ENCODE assay signal across 7 cellular contexts in genomic region chr17:70394833-70395232, GRCh38.
"Had no signal": no experiment of that assay in that cellular context is flagged by ENCODE, and none has a peak within 500 bp of the region (broad histone marks: within the 10 kb centered on the region; RNA-seq: fewer than 3 reads in every experiment).

No MANE protein-coding gene starts in this region.

- H3K27ac ChIP-seq: HL-60 had no signal

- H3K4me3 Mint-ChIP-seq: GM23338, H9, IgD-negative memory B cell had no signal

- H3K4me1 Mint-ChIP-seq: GM23338, H9, IgD-negative memory B cell had no signal

- ATAC-seq: GM23338, HepG2 had no signal

- H3K4me2 ChIP-seq: GM23338 had no signal

- H3K27me3 Mint-ChIP-seq: IgD-negative memory B cell had no signal

- DNase-seq: H9, HCEC 1CT, KBM-7 had no signal

- H2AFZ ChIP-seq: GM23338 had no signal

- H3K4me3 ChIP-seq: GM23338 had no signal

- H3K27ac Mint-ChIP-seq: GM23338, H9, IgD-negative memory B cell had no signal

- H3K36me3 Mint-ChIP-seq: IgD-negative memory B cell had no signal
